3 cellular contexts compared by ENCODE assay signal in the genomic region with DNA sequence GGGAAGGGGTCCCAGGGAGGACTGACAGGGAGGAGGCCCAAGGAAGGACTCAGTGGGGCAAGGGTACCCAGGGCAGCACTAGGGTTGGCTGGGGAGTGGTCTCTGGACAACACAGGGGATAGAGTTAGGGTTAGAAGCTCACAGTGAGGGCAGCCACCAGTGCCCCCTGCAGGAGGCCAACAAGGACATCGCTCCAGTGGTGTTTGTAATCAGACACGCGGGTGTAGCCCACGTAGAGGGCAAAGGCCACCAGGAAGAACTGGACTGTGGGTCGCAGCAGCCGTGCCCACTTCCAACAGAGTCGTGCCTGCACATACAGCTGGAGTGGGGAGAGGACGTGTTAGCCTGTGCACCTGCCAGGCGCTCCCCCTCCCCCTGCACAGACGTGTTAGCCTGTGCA.
TF ChIP-seq lines count a peak whose summit lies in the region.

No MANE protein-coding gene starts in this region.

TF ChIP-seq in SK-N-SH, 30 proteins besides CTCF, POLR2A, EP300 and RAD21:
- no peak for TF ChIP-seq REST (IDR thresholded peaks at IDR 0.05; ENCODE audit: low read depth, low read length)
- TF ChIP-seq RCOR1 (IDR thresholded peaks at IDR 0.05; ENCODE audit: low read length): no peak
- TF ChIP-seq POLR2AphosphoS5 (IDR thresholded peaks at IDR 0.05; ENCODE audit: low read depth, low read length): no peak
- TF ChIP-seq, protein P1, sequence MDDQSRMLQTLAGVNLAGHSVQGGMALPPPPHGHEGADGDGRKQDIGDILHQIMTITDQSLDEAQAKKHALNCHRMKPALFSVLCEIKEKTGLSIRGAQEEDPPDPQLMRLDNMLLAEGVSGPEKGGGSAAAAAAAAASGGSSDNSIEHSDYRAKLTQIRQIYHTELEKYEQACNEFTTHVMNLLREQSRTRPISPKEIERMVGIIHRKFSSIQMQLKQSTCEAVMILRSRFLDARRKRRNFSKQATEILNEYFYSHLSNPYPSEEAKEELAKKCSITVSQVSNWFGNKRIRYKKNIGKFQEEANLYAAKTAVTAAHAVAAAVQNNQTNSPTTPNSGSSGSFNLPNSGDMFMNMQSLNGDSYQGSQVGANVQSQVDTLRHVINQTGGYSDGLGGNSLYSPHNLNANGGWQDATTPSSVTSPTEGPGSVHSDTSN (IDR thresholded peaks at IDR 0.05): no peak
- no peak for TF ChIP-seq USF1 (IDR thresholded peaks at IDR 0.05; ENCODE audit: borderline replicate concordance, low read depth)
- TF ChIP-seq SMC3 (IDR thresholded peaks at IDR 0.05; ENCODE audit: low read depth, low read length): no peak
- no peak for TF ChIP-seq JUND (IDR thresholded peaks at IDR 0.05)
- TF ChIP-seq, protein P2, sequence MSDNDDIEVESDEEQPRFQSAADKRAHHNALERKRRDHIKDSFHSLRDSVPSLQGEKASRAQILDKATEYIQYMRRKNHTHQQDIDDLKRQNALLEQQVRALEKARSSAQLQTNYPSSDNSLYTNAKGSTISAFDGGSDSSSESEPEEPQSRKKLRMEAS (IDR thresholded peaks at IDR 0.05; ENCODE audit: low read depth): no peak
- no peak for TF ChIP-seq NRF1 (IDR thresholded peaks at IDR 0.05; ENCODE audit: low read depth, low read length)
- no peak for TF ChIP-seq RFX5 (IDR thresholded peaks at IDR 0.05; ENCODE audit: low read length)
- no peak for TF ChIP-seq FOXM1 (IDR thresholded peaks at IDR 0.05; ENCODE audit: low read depth)
TF ChIP-seq in SK-N-SH: peak in this region for 0.

TF ChIP-seq in SK-N-SH treated with all-trans-retinoic acid at 6 μM for 48 hours, 23 proteins besides CTCF, POLR2A, EP300 and RAD21 (continues in another document):
- TF ChIP-seq PPARA (CRISPR knock-in tag; IDR thresholded peaks at IDR 0.05; ENCODE audit: borderline replicate concordance): no peak
- TF ChIP-seq OSR1 (CRISPR knock-in tag; IDR thresholded peaks at IDR 0.05): no peak
- TF ChIP-seq TCF4 (CRISPR knock-in tag; IDR thresholded peaks at IDR 0.05; ENCODE audit: borderline replicate concordance): no peak
- TF ChIP-seq TSHZ2 (CRISPR knock-in tag; IDR thresholded peaks at IDR 0.05): no peak
- no peak for TF ChIP-seq ZNF565 (CRISPR knock-in tag; conservative IDR thresholded peaks at IDR 0.05; ENCODE audit: low read depth)
- TF ChIP-seq ESRRG (CRISPR knock-in tag; IDR thresholded peaks at IDR 0.05): no peak
- no peak for TF ChIP-seq ARNTL (CRISPR knock-in tag; IDR thresholded peaks at IDR 0.05; ENCODE audit: borderline replicate concordance, low read depth)
- TF ChIP-seq ZC3H10 (CRISPR knock-in tag; IDR thresholded peaks at IDR 0.05): no peak
- no peak for TF ChIP-seq PATZ1 (CRISPR knock-in tag; IDR thresholded peaks at IDR 0.05; ENCODE audit: borderline replicate concordance)
- no peak for TF ChIP-seq ZNF8 (CRISPR knock-in tag; IDR thresholded peaks at IDR 0.05)
- TF ChIP-seq ZFP30 (CRISPR knock-in tag; IDR thresholded peaks at IDR 0.05): no peak
- TF ChIP-seq, protein P3, sequence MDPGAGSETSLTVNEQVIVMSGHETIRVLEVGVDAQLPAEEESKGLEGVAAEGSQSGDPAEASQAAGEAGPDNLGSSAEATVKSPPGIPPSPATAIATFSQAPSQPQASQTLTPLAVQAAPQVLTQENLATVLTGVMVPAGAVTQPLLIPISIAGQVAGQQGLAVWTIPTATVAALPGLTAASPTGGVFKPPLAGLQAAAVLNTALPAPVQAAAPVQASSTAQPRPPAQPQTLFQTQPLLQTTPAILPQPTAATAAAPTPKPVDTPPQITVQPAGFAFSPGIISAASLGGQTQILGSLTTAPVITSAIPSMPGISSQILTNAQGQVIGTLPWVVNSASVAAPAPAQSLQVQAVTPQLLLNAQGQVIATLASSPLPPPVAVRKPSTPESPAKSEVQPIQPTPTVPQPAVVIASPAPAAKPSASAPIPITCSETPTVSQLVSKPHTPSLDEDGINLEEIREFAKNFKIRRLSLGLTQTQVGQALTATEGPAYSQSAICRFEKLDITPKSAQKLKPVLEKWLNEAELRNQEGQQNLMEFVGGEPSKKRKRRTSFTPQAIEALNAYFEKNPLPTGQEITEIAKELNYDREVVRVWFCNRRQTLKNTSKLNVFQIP (CRISPR knock-in tag; IDR thresholded peaks at IDR 0.05; ENCODE audit: borderline replicate concordance, low read depth): no peak
- no peak for TF ChIP-seq RARB (CRISPR knock-in tag; IDR thresholded peaks at IDR 0.05)
- TF ChIP-seq CREB5 (CRISPR knock-in tag; IDR thresholded peaks at IDR 0.05; ENCODE audit: low read depth): no peak
- no peak for TF ChIP-seq CSDC2 (CRISPR knock-in tag; IDR thresholded peaks at IDR 0.05)

TF ChIP-seq in HCT116, 20 proteins besides CTCF, POLR2A, EP300 and RAD21:
- TF ChIP-seq SIN3A (IDR thresholded peaks at IDR 0.05; ENCODE audit: low read depth) (no peak), TCF7L2 (IDR thresholded peaks at IDR 0.05; ENCODE audit: borderline replicate concordance, extremely low read depth, insufficient read depth, insufficient read length) (no peak), FOSL1 (IDR thresholded peaks at IDR 0.05; ENCODE audit: low read depth) (no peak), ZFX (IDR thresholded peaks at IDR 0.05) (no peak), ZNF274 (IDR thresholded peaks at IDR 0.05; ENCODE audit: low read depth, low read length) (no peak), JUND (IDR thresholded peaks at IDR 0.05) (no peak), ATF3 (IDR thresholded peaks at IDR 0.05) (no peak), CEBPB (IDR thresholded peaks at IDR 0.05; ENCODE audit: low read depth) (no peak), REST (IDR thresholded peaks at IDR 0.05; ENCODE audit: low read depth) (no peak), SRF (IDR thresholded peaks at IDR 0.05; ENCODE audit: low read depth) (no peak), ELF1 (IDR thresholded peaks at IDR 0.05; ENCODE audit: borderline replicate concordance, low read depth) (no peak), EGR1 (IDR thresholded peaks at IDR 0.05; ENCODE audit: low read depth) (no peak), EZH2phosphoT487 (IDR thresholded peaks at IDR 0.05; ENCODE audit: borderline replicate concordance) (no peak), EZH2 (IDR thresholded peaks at IDR 0.05) (no peak), CBX3 (IDR thresholded peaks at IDR 0.05; ENCODE audit: low read depth) (no peak), SP1 (IDR thresholded peaks at IDR 0.05; ENCODE audit: low read depth) (no peak), POLR2AphosphoS5 (IDR thresholded peaks at IDR 0.05; ENCODE audit: low read depth, low read length) (no peak), YY1 (IDR thresholded peaks at IDR 0.05; ENCODE audit: extremely low read depth, insufficient replicate concordance, low read depth, low read length) (no peak)
- TF ChIP-seq, protein P2 (IDR thresholded peaks at IDR 0.05): no peak
- TF ChIP-seq, protein P4, sequence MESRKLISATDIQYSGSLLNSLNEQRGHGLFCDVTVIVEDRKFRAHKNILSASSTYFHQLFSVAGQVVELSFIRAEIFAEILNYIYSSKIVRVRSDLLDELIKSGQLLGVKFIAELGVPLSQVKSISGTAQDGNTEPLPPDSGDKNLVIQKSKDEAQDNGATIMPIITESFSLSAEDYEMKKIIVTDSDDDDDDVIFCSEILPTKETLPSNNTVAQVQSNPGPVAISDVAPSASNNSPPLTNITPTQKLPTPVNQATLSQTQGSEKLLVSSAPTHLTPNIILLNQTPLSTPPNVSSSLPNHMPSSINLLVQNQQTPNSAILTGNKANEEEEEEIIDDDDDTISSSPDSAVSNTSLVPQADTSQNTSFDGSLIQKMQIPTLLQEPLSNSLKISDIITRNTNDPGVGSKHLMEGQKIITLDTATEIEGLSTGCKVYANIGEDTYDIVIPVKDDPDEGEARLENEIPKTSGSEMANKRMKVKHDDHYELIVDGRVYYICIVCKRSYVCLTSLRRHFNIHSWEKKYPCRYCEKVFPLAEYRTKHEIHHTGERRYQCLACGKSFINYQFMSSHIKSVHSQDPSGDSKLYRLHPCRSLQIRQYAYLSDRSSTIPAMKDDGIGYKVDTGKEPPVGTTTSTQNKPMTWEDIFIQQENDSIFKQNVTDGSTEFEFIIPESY (IDR thresholded peaks at IDR 0.05; ENCODE audit: extremely low read depth, insufficient replicate concordance, low read length): no peak
